ENCODE assay signal across 21 cellular contexts in the genomic region with DNA sequence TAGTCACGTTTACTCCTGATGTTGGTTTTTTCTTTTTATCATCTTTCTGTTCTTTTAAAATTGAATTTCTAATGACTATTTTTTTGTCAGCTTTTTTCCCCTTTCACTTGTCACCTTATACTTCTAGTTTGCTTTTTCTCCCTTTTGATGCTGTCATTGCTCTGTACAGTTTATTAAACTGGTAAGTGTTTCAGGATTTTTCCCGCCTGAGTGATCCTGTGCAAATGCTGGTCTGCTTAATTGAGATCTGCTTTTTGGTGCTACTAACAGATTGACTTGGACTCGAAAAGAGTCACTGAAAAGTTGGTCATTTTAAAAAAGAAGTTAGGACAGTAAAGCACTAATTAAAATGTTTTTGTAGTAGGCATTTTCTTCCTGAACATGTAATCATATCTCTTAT.
"Had no signal": no experiment of that assay in that cellular context is flagged by ENCODE, and none has a peak within 500 bp of the region (broad histone marks: within the 10 kb centered on the region; RNA-seq: fewer than 3 reads in every experiment).

No MANE protein-coding gene starts in this region.

- H3K4me1 Mint-ChIP-seq: nephron progenitor cell had no signal

- H3K9me3 Mint-ChIP-seq: immature natural killer cell; naive thymus-derived CD4-positive, alpha-beta T cell; nephron progenitor cell; stimulated activated memory B cell treated with anti-CD40 and anti-IgM and Interleukin-4, amounts not matched to agents 10 μg/mL and 1 μg/mL and 100 μg/mL, for 72 hours; stimulated activated naive CD8-positive, alpha-beta T cell treated with anti-CD3 and anti-CD28 coated beads, Interleukin-15, Interleukin-2, amounts not matched to agents 100 ng/mL and 50 ng/mL, for 24 hours had no signal

- H3K9me3 ChIP-seq: esophagus muscularis mucosa, gastroesophageal sphincter, neutrophil, ovary, right lobe of liver, spleen, tibial nerve had no signal

- H3K4me3 Mint-ChIP-seq: immature natural killer cell; naive thymus-derived CD4-positive, alpha-beta T cell; nephron progenitor cell; stimulated activated memory B cell treated with anti-CD40 and anti-IgM and Interleukin-4, amounts not matched to agents 10 μg/mL and 1 μg/mL and 100 μg/mL, for 72 hours; stimulated activated naive CD8-positive, alpha-beta T cell treated with anti-CD3 and anti-CD28 coated beads, Interleukin-15, Interleukin-2, amounts not matched to agents 100 ng/mL and 50 ng/mL, for 24 hours had no signal

- H3K27me3 ChIP-seq: esophagus muscularis mucosa, gastroesophageal sphincter, neutrophil, ovary, right lobe of liver, spleen, tibial nerve had no signal

- H3K27ac Mint-ChIP-seq: immature natural killer cell; naive thymus-derived CD4-positive, alpha-beta T cell; progenitor cell of endocrine pancreas; stimulated activated memory B cell treated with anti-CD40 and anti-IgM and Interleukin-4, amounts not matched to agents 10 μg/mL and 1 μg/mL and 100 μg/mL, for 72 hours; stimulated activated naive CD8-positive, alpha-beta T cell treated with anti-CD3 and anti-CD28 coated beads, Interleukin-15, Interleukin-2, amounts not matched to agents 100 ng/mL and 50 ng/mL, for 24 hours had no signal

- ATAC-seq: gastroesophageal sphincter; left colon; naive thymus-derived CD4-positive, alpha-beta T cell; right lobe of liver; stimulated activated memory B cell treated with anti-CD40 and anti-IgM and Interleukin-4, amounts not matched to agents 10 μg/mL and 1 μg/mL and 100 μg/mL, for 72 hours had no signal

- H3K4me3 ChIP-seq: esophagus muscularis mucosa, gastroesophageal sphincter, ovary, right lobe of liver, spleen, tibial nerve had no signal

- H3K27me3 Mint-ChIP-seq: naive thymus-derived CD4-positive, alpha-beta T cell; progenitor cell of endocrine pancreas; stimulated activated memory B cell treated with anti-CD40 and anti-IgM and Interleukin-4, amounts not matched to agents 10 μg/mL and 1 μg/mL and 100 μg/mL, for 72 hours; stimulated activated naive CD8-positive, alpha-beta T cell treated with anti-CD3 and anti-CD28 coated beads, Interleukin-15, Interleukin-2, amounts not matched to agents 100 ng/mL and 50 ng/mL, for 24 hours had no signal

- H3K4me1 ChIP-seq: esophagus muscularis mucosa, gastroesophageal sphincter, right lobe of liver, tibial nerve had no signal

- H3K36me3 ChIP-seq: esophagus muscularis mucosa, gastroesophageal sphincter, neutrophil, ovary, right lobe of liver, spleen, tibial nerve had no signal

- DNase-seq: effector memory CD4-positive, alpha-beta T cell; glutamatergic neuron; immature natural killer cell; left colon; mesendoderm; naive thymus-derived CD4-positive, alpha-beta T cell; nephron progenitor cell; ovary; right lobe of liver; spleen; stimulated activated CD4-positive, alpha-beta T cell treated with anti-CD3 and anti-CD28 coated beads, Interleukin-15, amount 100 ng/mL, for 24 hours; stimulated activated CD4-positive, alpha-beta T cell treated with anti-CD3 and anti-CD28 coated beads, Interleukin-1b, Interleukin-23, amount 100 ng/mL, for 48 hours; stimulated activated CD4-positive, alpha-beta T cell treated with anti-CD3 and anti-CD28 coated beads, Interleukin-4, amount 100 ng/mL, for 24 hours had no signal

- H3K27ac ChIP-seq: epithelial cell of prostate, esophagus muscularis mucosa, gastroesophageal sphincter, neutrophil, ovary, right lobe of liver, spleen, tibial nerve had no signal
